Comparison of ENCODE assay signal across 9 cellular contexts in the genomic region with DNA sequence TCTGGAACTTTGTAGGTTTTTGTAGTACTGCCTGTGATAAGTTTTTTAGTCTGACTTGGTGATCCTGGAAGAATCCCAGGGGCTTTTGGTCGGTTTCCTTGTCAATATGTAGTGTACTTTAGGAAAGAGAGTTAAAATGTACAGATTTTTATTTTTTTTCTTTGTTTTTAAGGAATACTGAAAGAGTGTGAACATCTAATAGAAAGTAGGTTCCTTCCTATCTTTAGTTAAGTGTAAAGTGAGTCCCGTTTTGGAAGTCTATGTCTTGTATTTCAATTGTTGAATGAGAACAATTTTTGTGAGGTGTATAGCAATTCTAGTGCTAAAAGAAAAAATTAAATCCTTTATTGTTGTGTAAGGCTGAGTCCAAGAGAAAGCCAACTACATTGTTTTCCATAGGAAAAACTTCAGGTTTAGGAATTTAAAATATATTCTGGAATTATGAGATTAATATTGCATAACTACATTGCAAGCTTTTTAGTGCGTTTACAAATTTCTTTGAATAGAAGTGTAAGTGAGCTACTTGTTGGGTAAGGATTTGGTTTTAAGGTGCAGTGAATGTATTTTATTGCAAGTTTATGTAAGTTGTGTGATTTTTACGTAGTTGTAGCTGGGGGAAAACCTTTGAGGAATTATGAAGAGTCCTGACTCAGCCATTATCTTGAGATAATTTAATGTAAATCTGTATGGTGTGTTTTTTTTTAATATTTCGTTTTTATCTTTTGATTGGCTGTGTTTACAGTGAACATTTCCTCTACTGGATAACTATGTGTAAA. TPM values are rescaled to one million over a fixed set of nuclear protein-coding genes. Genes with fewer than 3 reads are reported as not detected.
DNase-seq lines count a peak whose midpoint lies in the region; ATAC-seq, FAIRE-seq and TF ChIP-seq lines count a peak whose summit lies in the region.
"Had no signal": no experiment of that assay in that cellular context is flagged by ENCODE, and none has a peak within 500 bp of the region (broad histone marks: within the 10 kb centered on the region; RNA-seq: fewer than 3 reads in every experiment).

No MANE protein-coding gene starts in this region.

- H3K79me2 ChIP-seq in K562 (ENCODE audit: control insufficient read depth, insufficient read depth, low read length): peaks cover 69% of the 10 kb centered on the region

- peaks cover 29% of the 10 kb centered on the region for H3K4me1 Mint-ChIP-seq in activated naive CD4-positive, alpha-beta T cell treated with anti-CD3 and anti-CD28 coated beads, Interleukin-2, amount 50 U/mL, for 24 hours
- peaks cover 24% of the 10 kb centered on the region for H3K4me1 Mint-ChIP-seq in type B pancreatic cell (ENCODE audit: unreplicated experiment)

- TF ChIP-seq POLR2A in K562 (conservative IDR thresholded peaks at IDR 0.05): peak; percentile 65

- H3K4me3 Mint-ChIP-seq in activated naive CD4-positive, alpha-beta T cell treated with anti-CD3 and anti-CD28 coated beads, Interleukin-2, amount 50 U/mL, for 24 hours: peak overlapping the region; percentile 97
- H3K4me3 Mint-ChIP-seq in type B pancreatic cell: peak overlapping the region; percentile 95

- intact Hi-C loops in K562 (cut with micrococcal nuclease) (loop anchor here (1.0 to 10.0 kb wide), 6 partner anchors 15 to 231 kb away; no protein-coding TSS in a partner anchor), lower lobe of right lung (cut with DNase I) (no loop called here)

- peaks cover 6% of the 10 kb centered on the region for H3K9me3 ChIP-seq in K562 (replicated peaks; ENCODE audit: control insufficient read depth, insufficient read depth, low read depth, low read length)
- no peaks in the 10 kb centered on the region for H3K9me3 ChIP-seq in lower lobe of right lung

- TF ChIP-seq EP300 in K562 (IDR thresholded peaks at IDR 0.05; ENCODE audit: low read length): no peak

- FAIRE-seq in K562 (lab: Jason Lieb, UNC): no peak

- H3K36me3 Mint-ChIP-seq in activated naive CD4-positive, alpha-beta T cell treated with anti-CD3 and anti-CD28 coated beads, Interleukin-2, amount 50 U/mL, for 24 hours: no peaks in the 10 kb centered on the region
- no peaks in the 10 kb centered on the region for H3K36me3 Mint-ChIP-seq in type B pancreatic cell

- peaks cover 48% of the 10 kb centered on the region for H4K20me1 ChIP-seq in K562 (replicated peaks; ENCODE audit: control insufficient read depth, insufficient read depth, low read length)

- CTCF ChIA-PET in K562 (lab: Yijun Ruan, JAX; ENCODE audit: low intra/inter-chr PET ratio): interaction anchor here (0.5 kb wide), 1 partner anchor 482 kb away, joined by 3 read pairs; no protein-coding TSS in a partner anchor

- POLR2A ChIA-PET in K562 (lab: Yijun Ruan, JAX): interaction anchor here (0.5 to 3.7 kb wide), 27 partner anchors 10 to 300 kb away, joined by 3 to 72 read pairs (median 5); partner anchors contain the start of gene TXNDC2

- peaks cover 34% of the 10 kb centered on the region for H3K36me3 ChIP-seq in K562 (ENCODE audit: control insufficient read depth, insufficient read depth, low read length)
- H3K36me3 ChIP-seq in lower lobe of right lung: no peaks in the 10 kb centered on the region

- H3K27ac ChIP-seq in K562 (ENCODE audit: extremely low read depth, low read depth, low read length) (peak overlapping the region; percentile 97), lower lobe of right lung (peak overlapping the region; percentile 98)

- no TSS peak for BruUV-seq in K562 (replicated peaks; lab: Mats Ljungman, UMichigan)

- 0% methylated on average over 5 of the region's 5 CpGs for WGBS in K562 (ENCODE audit: insufficient coverage, low coverage, missing lambda C conversion rate)

- no peak overlapping the region for H2AFZ ChIP-seq in K562 (ENCODE audit: low read depth, low read length)

- H3K27me3 ChIP-seq in K562 (ENCODE audit: control insufficient read depth in 2 of 2, insufficient read depth in 2 of 2, low read length in 2 of 2): no peaks in the 10 kb centered on the region
- no peaks in the 10 kb centered on the region for H3K27me3 ChIP-seq in lower lobe of right lung (ENCODE audit: low read depth)

- TF ChIP-seq RAD21 in K562 (CRISPR knock-in tag; conservative IDR thresholded peaks at IDR 0.05 in 1 of 2, IDR thresholded peaks at IDR 0.05 in 1 of 2): no peak

- H3K4me1 ChIP-seq in K562 (replicated peaks in 1 of 2; ENCODE audit: control insufficient read depth in 2 of 2, insufficient read depth in 2 of 2, low read length in 2 of 2) (peaks cover 21 to 25% of the 10 kb centered on the region in 2 experiments), lower lobe of right lung (peaks cover 56% of the 10 kb centered on the region)

- H3K9me1 ChIP-seq in K562 (ENCODE audit: control insufficient read depth, insufficient read depth, low read length): peaks cover 2% of the 10 kb centered on the region

- no peaks in the 10 kb centered on the region for H3K27me3 Mint-ChIP-seq in activated naive CD4-positive, alpha-beta T cell treated with anti-CD3 and anti-CD28 coated beads, Interleukin-2, amount 50 U/mL, for 24 hours
- no peaks in the 10 kb centered on the region for H3K27me3 Mint-ChIP-seq in type B pancreatic cell

- DNase-seq in activated naive CD4-positive, alpha-beta T cell (lab: John Stamatoyannopoulos, UW): no peak
- DNase-seq in K562 (ENCODE audit: extremely low read depth in 1 of 4, low spot score in 3 of 4): no peak
- DNase-seq in lower lobe of right lung: no peak
- no peak for DNase-seq in type B pancreatic cell (ENCODE audit: extremely low spot score, unreplicated experiment)
- DNase-seq in NCI-H69 (lab: John Stamatoyannopoulos, UW): no peak
- DNase-seq: NCI-H2081 treated with DMSO at 0.1 percent for 48 hours had no signal

- peak overlapping the region; percentile 85 for H3K4me3 ChIP-seq in K562
- peak overlapping the region; percentile 90 for H3K4me3 ChIP-seq in lower lobe of right lung

- in situ Hi-C loops in K562 (cut with MboI): loop anchor here (10.0 kb wide), 1 partner anchor 901 kb away; no protein-coding TSS in a partner anchor

- TF ChIP-seq CTCF in K562 (IDR thresholded peaks at IDR 0.05 in 2 of 3, conservative IDR thresholded peaks at IDR 0.05 in 1 of 3; ENCODE audit: insufficient read depth in 2 of 3, low read depth in 1 of 3, low read length in 3 of 3) (no peak), lower lobe of right lung (IDR thresholded peaks at IDR 0.05) (no peak), type B pancreatic cell (conservative IDR thresholded peaks at IDR 0.05) (no peak)

- H3K4me2 ChIP-seq in K562 (ENCODE audit: insufficient read depth, low read length): peak overlapping the region; percentile 80

- H3K27ac Mint-ChIP-seq in activated naive CD4-positive, alpha-beta T cell treated with anti-CD3 and anti-CD28 coated beads, Interleukin-2, amount 50 U/mL, for 24 hours: peak overlapping the region; percentile 96
- peak overlapping the region; percentile 94 for H3K27ac Mint-ChIP-seq in type B pancreatic cell

- H3K9me3 Mint-ChIP-seq in activated naive CD4-positive, alpha-beta T cell treated with anti-CD3 and anti-CD28 coated beads, Interleukin-2, amount 50 U/mL, for 24 hours: no peaks in the 10 kb centered on the region
- no peaks in the 10 kb centered on the region for H3K9me3 Mint-ChIP-seq in type B pancreatic cell

- ATAC-seq in K562: 0 out of 3 replicates have a peak, but pooled peaks have one; percentile 0
- no peak for ATAC-seq in lower lobe of right lung
- ATAC-seq in GM21717 (IDR thresholded peaks at IDR 0.05; ENCODE audit: unreplicated experiment): no peak
- ATAC-seq in HG03196 (IDR thresholded peaks at IDR 0.05; ENCODE audit: unreplicated experiment): no peak

- peak overlapping the region; percentile 91 to 93 for H3K9ac ChIP-seq in K562 (ENCODE audit: insufficient read depth in 1 of 2, low read depth in 2 of 2, low read length in 2 of 2)

RNA-seq across cellular contexts. Expression of gene VAPA, which starts 1.7 kb away (rescaled TPM):
- 131 and 315 TPM in 2 replicates for total RNA-seq in K562 (2011; cell fraction: chromatin; rRNA removed; ENCODE audit: low replicate concordance)
- 118 and 122 TPM in 2 replicates for total RNA-seq in K562 (2011; cell fraction: nucleolus; rRNA removed)
- total RNA-seq in K562 (2011; cell fraction: nucleoplasm; rRNA removed): 147 and 249 TPM in 2 replicates
- total RNA-seq in K562 (2014; rRNA removed) (516 and 526 TPM in 2 replicates), K562 (2014; rRNA removed; fragmentation: Illumina TruSeq; extraction: Trizol) (624 and 729 TPM in 2 replicates), K562 (2015; rRNA removed; fragmentation: Illumina TruSeq; extraction: Trizol) (726 and 732 TPM in 2 replicates), K562 (2021) (504 and 509 TPM in 2 replicates), lower lobe of right lung (235 TPM), type B pancreatic cell (ENCODE audit: low replicate concordance) (132 and 147 TPM in 2 replicates)
- polyA plus RNA-seq in K562 (2011; rRNA removed) (544 and 809 TPM in 2 replicates), K562 (2014; fragmentation: Illumina TruSeq; extraction: Trizol) (790 and 902 TPM in 2 replicates), K562 (2014; fragmentation: Nextera tagmentation; extraction: Ambion mirVana) (100 to 1,000 TPM; 219 to 224 TPM), K562 (2014; rRNA removed) (455 and 489 TPM in 2 replicates)
- polyA plus RNA-seq in K562 (2011; cell fraction: cytosol; rRNA removed): 202 and 314 TPM in 2 replicates
- polyA plus RNA-seq in K562 (2011; cell fraction: nucleus; rRNA removed): 169 and 199 TPM in 2 replicates
- 376 and 498 TPM in 2 replicates for polyA plus RNA-seq in K562 (2012)
- 866 and 913 TPM in 2 replicates for polyA minus RNA-seq in K562 (2011; rRNA and poly(A)+ RNA removed)
- 292 and 382 TPM in 2 replicates for polyA minus RNA-seq in K562 (2011; cell fraction: cytosol; rRNA and poly(A)+ RNA removed)
- polyA minus RNA-seq in K562 (2011; cell fraction: nucleus; rRNA and poly(A)+ RNA removed): 176 and 203 TPM in 2 replicates

RNA-seq across cellular contexts. Expression of gene TXNDC2, which starts 29.7 kb away (rescaled TPM):
- total RNA-seq in K562 (2011; cell fraction: chromatin; rRNA removed; ENCODE audit: low replicate concordance): 2.8 and 4.0 TPM in 2 replicates
- 1.7 and 2.8 TPM in 2 replicates for total RNA-seq in K562 (2011; cell fraction: nucleolus; rRNA removed)
- 2.3 and 2.6 TPM in 2 replicates for total RNA-seq in K562 (2011; cell fraction: nucleoplasm; rRNA removed)
- total RNA-seq in K562 (2014; rRNA removed): 1.3 TPM in 2 replicates
- 1.6 and 1.7 TPM in 2 replicates for total RNA-seq in K562 (2014; rRNA removed; fragmentation: Illumina TruSeq; extraction: Trizol)
- total RNA-seq in K562 (2015; rRNA removed; fragmentation: Illumina TruSeq; extraction: Trizol): 2.3 and 2.5 TPM in 2 replicates
- 2.0 and 3.8 TPM in 2 replicates for total RNA-seq in K562 (2021)
- 0.79 and 2.3 TPM in 2 replicates for polyA plus RNA-seq in K562 (2011; rRNA removed)
- polyA plus RNA-seq in K562 (2011; cell fraction: cytosol; rRNA removed): 0.55 and 2.2 TPM in 2 replicates
- 0.83 and 4.6 TPM in 2 replicates for polyA plus RNA-seq in K562 (2011; cell fraction: nucleus; rRNA removed)
- polyA plus RNA-seq in K562 (2012): 1.5 and 3.3 TPM in 2 replicates
- 4.8 and 4.9 TPM in 2 replicates for polyA plus RNA-seq in K562 (2014; fragmentation: Illumina TruSeq; extraction: Trizol)
- polyA plus RNA-seq in K562 (2014; fragmentation: Nextera tagmentation; extraction: Ambion mirVana): 1 to 10 TPM; 1.2 to 2.3 TPM
- polyA plus RNA-seq in K562 (2014; rRNA removed): 1.4 and 2.5 TPM in 2 replicates
- 2.8 and 5.4 TPM in 2 replicates for polyA minus RNA-seq in K562 (2011; rRNA and poly(A)+ RNA removed)
- 0.73 and 3.0 TPM in 2 replicates for polyA minus RNA-seq in K562 (2011; cell fraction: cytosol; rRNA and poly(A)+ RNA removed)
- polyA minus RNA-seq in K562 (2011; cell fraction: nucleus; rRNA and poly(A)+ RNA removed): 1.8 and 4.7 TPM in 2 replicates
- 0.12 TPM for total RNA-seq in lower lobe of right lung
- total RNA-seq in type B pancreatic cell (ENCODE audit: low replicate concordance): not detected in 2 replicates
